3 cellular contexts compared by ENCODE assay signal in the genomic region with DNA sequence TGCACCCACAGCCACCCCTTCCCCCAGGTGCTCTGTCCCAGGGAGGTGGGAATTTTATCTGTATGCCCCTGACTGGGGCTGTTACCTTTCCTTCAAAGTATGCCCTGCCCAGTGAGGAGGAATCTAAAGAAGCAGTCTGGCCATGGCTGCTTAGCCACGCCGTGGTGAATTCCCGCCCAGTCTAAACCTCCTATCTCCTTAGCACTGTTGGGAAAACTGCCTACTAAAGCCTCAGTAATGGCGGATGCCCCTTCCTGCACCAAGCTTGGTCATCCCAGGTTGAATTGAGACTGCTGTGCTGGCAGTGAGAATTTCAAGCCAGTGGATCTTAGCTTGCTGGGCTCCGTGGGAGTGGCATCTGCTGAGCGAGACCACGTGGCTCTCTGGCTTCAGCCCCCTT.
TF ChIP-seq lines count a peak whose summit lies in the region.

No MANE protein-coding gene starts in this region.

TF ChIP-seq in IMR-90, 13 proteins besides CTCF, POLR2A, EP300 and RAD21:
- TF ChIP-seq RFX5 (IDR thresholded peaks at IDR 0.05; ENCODE audit: low read depth, low read length) (no peak), MAZ (IDR thresholded peaks at IDR 0.05; ENCODE audit: borderline replicate concordance, low read depth, low read length) (no peak), SMC3 (IDR thresholded peaks at IDR 0.05; ENCODE audit: low read depth, low read length) (no peak), MXI1 (IDR thresholded peaks at IDR 0.05; ENCODE audit: borderline replicate concordance, low read depth, low read length) (no peak), RCOR1 (IDR thresholded peaks at IDR 0.05; ENCODE audit: insufficient replicate concordance, low read length) (no peak), BHLHE40 (IDR thresholded peaks at IDR 0.05; ENCODE audit: low read depth, low read length) (no peak), NFE2L2 (IDR thresholded peaks at IDR 0.05; ENCODE audit: low read depth, low read length) (no peak), MAFK (IDR thresholded peaks at IDR 0.05; ENCODE audit: low read depth, low read length) (no peak), CEBPB (IDR thresholded peaks at IDR 0.05; ENCODE audit: low read depth, low read length) (no peak), FOS (IDR thresholded peaks at IDR 0.05; ENCODE audit: low read depth, low read length) (no peak), CHD1 (IDR thresholded peaks at IDR 0.05; ENCODE audit: low read depth, low read length) (no peak)
- TF ChIP-seq, protein P1, sequence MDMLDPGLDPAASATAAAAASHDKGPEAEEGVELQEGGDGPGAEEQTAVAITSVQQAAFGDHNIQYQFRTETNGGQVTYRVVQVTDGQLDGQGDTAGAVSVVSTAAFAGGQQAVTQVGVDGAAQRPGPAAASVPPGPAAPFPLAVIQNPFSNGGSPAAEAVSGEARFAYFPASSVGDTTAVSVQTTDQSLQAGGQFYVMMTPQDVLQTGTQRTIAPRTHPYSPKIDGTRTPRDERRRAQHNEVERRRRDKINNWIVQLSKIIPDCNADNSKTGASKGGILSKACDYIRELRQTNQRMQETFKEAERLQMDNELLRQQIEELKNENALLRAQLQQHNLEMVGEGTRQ (IDR thresholded peaks at IDR 0.05; ENCODE audit: low read depth, low read length) = no peak
- TF ChIP-seq, protein P2, sequence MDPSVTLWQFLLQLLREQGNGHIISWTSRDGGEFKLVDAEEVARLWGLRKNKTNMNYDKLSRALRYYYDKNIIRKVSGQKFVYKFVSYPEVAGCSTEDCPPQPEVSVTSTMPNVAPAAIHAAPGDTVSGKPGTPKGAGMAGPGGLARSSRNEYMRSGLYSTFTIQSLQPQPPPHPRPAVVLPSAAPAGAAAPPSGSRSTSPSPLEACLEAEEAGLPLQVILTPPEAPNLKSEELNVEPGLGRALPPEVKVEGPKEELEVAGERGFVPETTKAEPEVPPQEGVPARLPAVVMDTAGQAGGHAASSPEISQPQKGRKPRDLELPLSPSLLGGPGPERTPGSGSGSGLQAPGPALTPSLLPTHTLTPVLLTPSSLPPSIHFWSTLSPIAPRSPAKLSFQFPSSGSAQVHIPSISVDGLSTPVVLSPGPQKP (IDR thresholded peaks at IDR 0.05; ENCODE audit: borderline replicate concordance, low read depth, low read length) = no peak
TF ChIP-seq in IMR-90: peak in this region for 0.

TF ChIP-seq in SK-N-SH treated with all-trans-retinoic acid at 6 μM for 48 hours, 23 proteins besides CTCF, POLR2A, EP300 and RAD21:
- TF ChIP-seq ZFP3 (CRISPR knock-in tag; IDR thresholded peaks at IDR 0.05) (no peak), SNAI2 (CRISPR knock-in tag; IDR thresholded peaks at IDR 0.05) (no peak), ZC3H10 (CRISPR knock-in tag; IDR thresholded peaks at IDR 0.05) (no peak), BACH2 (CRISPR knock-in tag; IDR thresholded peaks at IDR 0.05; ENCODE audit: borderline replicate concordance) (no peak), ZFP30 (CRISPR knock-in tag; IDR thresholded peaks at IDR 0.05) (no peak), TOX (CRISPR knock-in tag; IDR thresholded peaks at IDR 0.05; ENCODE audit: borderline replicate concordance) (no peak), ZNF70 (CRISPR knock-in tag; IDR thresholded peaks at IDR 0.05) (no peak), ARNTL (CRISPR knock-in tag; IDR thresholded peaks at IDR 0.05; ENCODE audit: borderline replicate concordance, low read depth) (no peak), ISL1 (CRISPR knock-in tag; IDR thresholded peaks at IDR 0.05) (no peak), GLIS3 (CRISPR knock-in tag; IDR thresholded peaks at IDR 0.05) (no peak)
- TF ChIP-seq, protein P3, sequence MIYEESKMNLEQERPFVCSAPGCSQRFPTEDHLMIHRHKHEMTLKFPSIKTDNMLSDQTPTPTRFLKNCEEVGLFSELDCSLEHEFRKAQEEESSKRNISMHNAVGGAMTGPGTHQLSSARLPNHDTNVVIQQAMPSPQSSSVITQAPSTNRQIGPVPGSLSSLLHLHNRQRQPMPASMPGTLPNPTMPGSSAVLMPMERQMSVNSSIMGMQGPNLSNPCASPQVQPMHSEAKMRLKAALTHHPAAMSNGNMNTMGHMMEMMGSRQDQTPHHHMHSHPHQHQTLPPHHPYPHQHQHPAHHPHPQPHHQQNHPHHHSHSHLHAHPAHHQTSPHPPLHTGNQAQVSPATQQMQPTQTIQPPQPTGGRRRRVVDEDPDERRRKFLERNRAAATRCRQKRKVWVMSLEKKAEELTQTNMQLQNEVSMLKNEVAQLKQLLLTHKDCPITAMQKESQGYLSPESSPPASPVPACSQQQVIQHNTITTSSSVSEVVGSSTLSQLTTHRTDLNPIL (CRISPR knock-in tag; IDR thresholded peaks at IDR 0.05; ENCODE audit: low read depth) = no peak
- TF ChIP-seq, protein P4, sequence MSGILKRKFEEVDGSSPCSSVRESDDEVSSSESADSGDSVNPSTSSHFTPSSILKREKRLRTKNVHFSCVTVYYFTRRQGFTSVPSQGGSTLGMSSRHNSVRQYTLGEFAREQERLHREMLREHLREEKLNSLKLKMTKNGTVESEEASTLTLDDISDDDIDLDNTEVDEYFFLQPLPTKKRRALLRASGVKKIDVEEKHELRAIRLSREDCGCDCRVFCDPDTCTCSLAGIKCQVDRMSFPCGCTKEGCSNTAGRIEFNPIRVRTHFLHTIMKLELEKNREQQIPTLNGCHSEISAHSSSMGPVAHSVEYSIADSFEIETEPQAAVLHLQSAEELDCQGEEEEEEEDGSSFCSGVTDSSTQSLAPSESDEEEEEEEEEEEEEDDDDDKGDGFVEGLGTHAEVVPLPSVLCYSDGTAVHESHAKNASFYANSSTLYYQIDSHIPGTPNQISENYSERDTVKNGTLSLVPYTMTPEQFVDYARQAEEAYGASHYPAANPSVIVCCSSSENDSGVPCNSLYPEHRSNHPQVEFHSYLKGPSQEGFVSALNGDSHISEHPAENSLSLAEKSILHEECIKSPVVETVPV (CRISPR knock-in tag; IDR thresholded peaks at IDR 0.05) = no peak
- TF ChIP-seq, protein P5, sequence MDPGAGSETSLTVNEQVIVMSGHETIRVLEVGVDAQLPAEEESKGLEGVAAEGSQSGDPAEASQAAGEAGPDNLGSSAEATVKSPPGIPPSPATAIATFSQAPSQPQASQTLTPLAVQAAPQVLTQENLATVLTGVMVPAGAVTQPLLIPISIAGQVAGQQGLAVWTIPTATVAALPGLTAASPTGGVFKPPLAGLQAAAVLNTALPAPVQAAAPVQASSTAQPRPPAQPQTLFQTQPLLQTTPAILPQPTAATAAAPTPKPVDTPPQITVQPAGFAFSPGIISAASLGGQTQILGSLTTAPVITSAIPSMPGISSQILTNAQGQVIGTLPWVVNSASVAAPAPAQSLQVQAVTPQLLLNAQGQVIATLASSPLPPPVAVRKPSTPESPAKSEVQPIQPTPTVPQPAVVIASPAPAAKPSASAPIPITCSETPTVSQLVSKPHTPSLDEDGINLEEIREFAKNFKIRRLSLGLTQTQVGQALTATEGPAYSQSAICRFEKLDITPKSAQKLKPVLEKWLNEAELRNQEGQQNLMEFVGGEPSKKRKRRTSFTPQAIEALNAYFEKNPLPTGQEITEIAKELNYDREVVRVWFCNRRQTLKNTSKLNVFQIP (CRISPR knock-in tag; IDR thresholded peaks at IDR 0.05; ENCODE audit: borderline replicate concordance, low read depth) = no peak
- TF ChIP-seq, protein P6, sequence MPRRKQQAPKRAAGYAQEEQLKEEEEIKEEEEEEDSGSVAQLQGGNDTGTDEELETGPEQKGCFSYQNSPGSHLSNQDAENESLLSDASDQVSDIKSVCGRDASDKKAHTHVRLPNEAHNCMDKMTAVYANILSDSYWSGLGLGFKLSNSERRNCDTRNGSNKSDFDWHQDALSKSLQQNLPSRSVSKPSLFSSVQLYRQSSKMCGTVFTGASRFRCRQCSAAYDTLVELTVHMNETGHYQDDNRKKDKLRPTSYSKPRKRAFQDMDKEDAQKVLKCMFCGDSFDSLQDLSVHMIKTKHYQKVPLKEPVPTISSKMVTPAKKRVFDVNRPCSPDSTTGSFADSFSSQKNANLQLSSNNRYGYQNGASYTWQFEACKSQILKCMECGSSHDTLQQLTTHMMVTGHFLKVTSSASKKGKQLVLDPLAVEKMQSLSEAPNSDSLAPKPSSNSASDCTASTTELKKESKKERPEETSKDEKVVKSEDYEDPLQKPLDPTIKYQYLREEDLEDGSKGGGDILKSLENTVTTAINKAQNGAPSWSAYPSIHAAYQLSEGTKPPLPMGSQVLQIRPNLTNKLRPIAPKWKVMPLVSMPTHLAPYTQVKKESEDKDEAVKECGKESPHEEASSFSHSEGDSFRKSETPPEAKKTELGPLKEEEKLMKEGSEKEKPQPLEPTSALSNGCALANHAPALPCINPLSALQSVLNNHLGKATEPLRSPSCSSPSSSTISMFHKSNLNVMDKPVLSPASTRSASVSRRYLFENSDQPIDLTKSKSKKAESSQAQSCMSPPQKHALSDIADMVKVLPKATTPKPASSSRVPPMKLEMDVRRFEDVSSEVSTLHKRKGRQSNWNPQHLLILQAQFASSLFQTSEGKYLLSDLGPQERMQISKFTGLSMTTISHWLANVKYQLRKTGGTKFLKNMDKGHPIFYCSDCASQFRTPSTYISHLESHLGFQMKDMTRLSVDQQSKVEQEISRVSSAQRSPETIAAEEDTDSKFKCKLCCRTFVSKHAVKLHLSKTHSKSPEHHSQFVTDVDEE (CRISPR knock-in tag; IDR thresholded peaks at IDR 0.05) = no peak
TF ChIP-seq in SK-N-SH treated with all-trans-retinoic acid at 6 μM for 48 hours: peak in this region for 0.

TF ChIP-seq in HEK293T, 16 proteins besides CTCF, POLR2A, EP300 and RAD21:
- TF ChIP-seq HDGF (IDR thresholded peaks at IDR 0.05; ENCODE audit: borderline replicate concordance) (no peak), SUZ12 (IDR thresholded peaks at IDR 0.05) (no peak), FOXK2 (IDR thresholded peaks at IDR 0.05) (no peak), LEF1 (IDR thresholded peaks at IDR 0.05; ENCODE audit: borderline replicate concordance) (no peak), FOXM1 (IDR thresholded peaks at IDR 0.05; ENCODE audit: borderline replicate concordance) (no peak), BHLHE40 (IDR thresholded peaks at IDR 0.05; ENCODE audit: borderline replicate concordance) (no peak), L3MBTL2 (conservative IDR thresholded peaks at IDR 0.05) (no peak), TARDBP (IDR thresholded peaks at IDR 0.05) (no peak), FOXA1 (IDR thresholded peaks at IDR 0.05) (no peak), CTBP1 (IDR thresholded peaks at IDR 0.05; ENCODE audit: borderline replicate concordance) (no peak), ELF4 (IDR thresholded peaks at IDR 0.05) (no peak), ZNF384 (IDR thresholded peaks at IDR 0.05) (no peak), NFRKB (IDR thresholded peaks at IDR 0.05) (no peak), SP1 (IDR thresholded peaks at IDR 0.05) (no peak), ARNT (IDR thresholded peaks at IDR 0.05) (no peak)
- TF ChIP-seq, protein P7, sequence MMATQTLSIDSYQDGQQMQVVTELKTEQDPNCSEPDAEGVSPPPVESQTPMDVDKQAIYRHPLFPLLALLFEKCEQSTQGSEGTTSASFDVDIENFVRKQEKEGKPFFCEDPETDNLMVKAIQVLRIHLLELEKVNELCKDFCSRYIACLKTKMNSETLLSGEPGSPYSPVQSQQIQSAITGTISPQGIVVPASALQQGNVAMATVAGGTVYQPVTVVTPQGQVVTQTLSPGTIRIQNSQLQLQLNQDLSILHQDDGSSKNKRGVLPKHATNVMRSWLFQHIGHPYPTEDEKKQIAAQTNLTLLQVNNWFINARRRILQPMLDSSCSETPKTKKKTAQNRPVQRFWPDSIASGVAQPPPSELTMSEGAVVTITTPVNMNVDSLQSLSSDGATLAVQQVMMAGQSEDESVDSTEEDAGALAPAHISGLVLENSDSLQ (IDR thresholded peaks at IDR 0.05) = no peak
